ENCODE assay signal across 8 cellular contexts in the genomic region with DNA sequence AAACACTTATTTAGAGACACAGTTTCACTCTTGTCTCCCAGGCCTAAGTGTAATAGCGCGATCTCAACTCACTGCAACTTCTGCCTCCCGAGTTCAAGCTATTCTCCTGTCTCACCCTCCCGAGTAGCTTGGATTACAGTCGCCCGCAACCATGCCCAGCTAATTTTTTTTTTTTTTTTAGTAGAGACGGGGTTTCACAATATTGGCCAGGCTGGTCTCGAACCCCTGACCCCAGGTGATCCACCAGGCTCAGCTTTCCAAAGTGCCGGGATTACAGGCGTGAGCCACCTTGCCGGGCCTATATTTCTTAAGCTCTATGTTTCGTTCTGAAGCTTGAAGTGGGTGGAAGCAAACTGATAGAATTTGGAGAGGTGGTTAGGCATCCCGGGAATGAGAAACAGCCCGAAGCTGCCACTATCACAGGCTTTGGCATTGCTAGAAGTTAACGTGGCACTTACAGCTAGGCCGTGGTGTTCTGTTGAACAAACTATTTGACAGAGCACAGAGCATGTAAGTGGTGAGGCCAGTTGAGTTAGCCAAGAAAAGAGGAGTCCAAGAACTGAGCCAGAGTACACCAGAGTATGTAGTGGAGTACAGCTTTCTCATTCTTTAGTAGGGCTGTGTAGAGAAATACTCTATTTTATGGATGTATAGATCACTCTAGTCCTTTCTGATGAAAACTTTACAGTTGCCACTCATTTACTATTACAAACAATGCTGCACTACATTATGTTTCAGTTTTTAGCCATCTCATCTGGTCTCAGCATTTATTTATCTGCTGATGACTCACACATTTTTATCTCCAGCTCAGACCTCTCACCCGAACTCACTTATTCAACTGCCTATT.
DNase-seq lines count a peak whose midpoint lies in the region; ATAC-seq and TF ChIP-seq lines count a peak whose summit lies in the region.

No MANE protein-coding gene starts in this region.

- intact Hi-C loops in esophagus muscularis mucosa (cut with DNase I): loop anchor here (10.0 kb wide), 1 partner anchor 1810 kb away; a partner anchor contains a TSS

- peak; percentile 19 for TF ChIP-seq EP300 in esophagus muscularis mucosa (IDR thresholded peaks at IDR 0.05)

- TF ChIP-seq POLR2A in esophagus muscularis mucosa (IDR thresholded peaks at IDR 0.05; ENCODE audit: low read depth): no peak

- H3K9me3 ChIP-seq in SJSA1 (replicated peaks) (no peaks in the 10 kb centered on the region), esophagus muscularis mucosa (no peaks in the 10 kb centered on the region), HAP-1 (no peaks in the 10 kb centered on the region)

- H3K36me3 ChIP-seq in SJSA1 (no peaks in the 10 kb centered on the region), esophagus muscularis mucosa (no peaks in the 10 kb centered on the region), HAP-1 (replicated peaks) (no peaks in the 10 kb centered on the region)

- 76% methylated on average over 17 of the region's 17 CpGs for WGBS in esophagus muscularis mucosa

- ATAC-seq in omental fat pad (ENCODE audit: low FRiP score): peak; percentile 48
- no peak for ATAC-seq in HG03520 (IDR thresholded peaks at IDR 0.05; ENCODE audit: unreplicated experiment)
- ATAC-seq in HG03432 (IDR thresholded peaks at IDR 0.05; ENCODE audit: unreplicated experiment): no peak

- peaks cover 39% of the 10 kb centered on the region for H3K4me1 ChIP-seq in SJSA1 (replicated peaks)
- peaks cover 13 to 48% (median 31%) of the 10 kb centered on the region in 4 donors for H3K4me1 ChIP-seq in esophagus muscularis mucosa
- H3K4me1 ChIP-seq in HAP-1: peaks cover 50% of the 10 kb centered on the region

- TF ChIP-seq CTCF in GM12865 (IDR thresholded peaks at IDR 0.05; ENCODE audit: insufficient read depth, low read depth, low read length, missing control alignments) (no peak), esophagus muscularis mucosa (IDR thresholded peaks at IDR 0.05) (no peak), omental fat pad (IDR thresholded peaks at IDR 0.05) (no peak)

- no peaks in the 10 kb centered on the region for H3K27me3 ChIP-seq in SJSA1 (replicated peaks)
- no peaks in the 10 kb centered on the region for H3K27me3 ChIP-seq in esophagus muscularis mucosa
- no peaks in the 10 kb centered on the region for H3K27me3 ChIP-seq in HAP-1 (ENCODE audit: low read depth)

- in situ Hi-C loops in HAP-1 (cut with MboI; ENCODE audit: low sequenced_read_pairs): loop anchor here (10.0 kb wide), 1 partner anchor 250 kb away; a partner anchor contains a TSS

- peak overlapping the region; percentile 95 for H3K27ac ChIP-seq in SJSA1
- H3K27ac ChIP-seq in esophagus muscularis mucosa (replicated peaks in 1 of 4): peak overlapping the region; percentile 90 to 97 (median 94)

- DNase-seq in GM12865 (ENCODE audit: low read depth): no peak
- peak; percentile 45 to 84 for DNase-seq in SJSA1 (ENCODE audit: low read depth in 1 of 2, low spot score in 2 of 2)
- no peak for DNase-seq in esophagus muscularis mucosa (ENCODE audit: extremely low spot score)
- no peak for DNase-seq in omental fat pad (ENCODE audit: low spot score)
- DNase-seq in occipital lobe (lab: John Stamatoyannopoulos, UW): no peak
- DNase-seq in HAP-1 (ENCODE audit: low spot score in 2 of 2): no peak

- peak overlapping the region; percentile 80 for H3K4me3 ChIP-seq in GM12865 (ENCODE audit: low read depth, low read length)
- H3K4me3 ChIP-seq in SJSA1: peak overlapping the region; percentile 45; the same call in 1 of the 2 replicates
- H3K4me3 ChIP-seq in esophagus muscularis mucosa: peak overlapping the region in 2 of 4 donors; percentile 66 to 78
- no peak overlapping the region; the same call in 1 of the 2 replicates for H3K4me3 ChIP-seq in HAP-1

Comparison
In these comparisons a context has a peak if more than half of its experiments do, and no peak if none do; other contexts are left out.
1. DNase-seq: peak in SJSA1 (2 of 2); none in GM12865 (single experiment), esophagus muscularis mucosa (single experiment), omental fat pad (single experiment), occipital lobe (single experiment) and HAP-1 (0 of 2).